ENCODE assay signal across 30 cellular contexts in the genomic region with DNA sequence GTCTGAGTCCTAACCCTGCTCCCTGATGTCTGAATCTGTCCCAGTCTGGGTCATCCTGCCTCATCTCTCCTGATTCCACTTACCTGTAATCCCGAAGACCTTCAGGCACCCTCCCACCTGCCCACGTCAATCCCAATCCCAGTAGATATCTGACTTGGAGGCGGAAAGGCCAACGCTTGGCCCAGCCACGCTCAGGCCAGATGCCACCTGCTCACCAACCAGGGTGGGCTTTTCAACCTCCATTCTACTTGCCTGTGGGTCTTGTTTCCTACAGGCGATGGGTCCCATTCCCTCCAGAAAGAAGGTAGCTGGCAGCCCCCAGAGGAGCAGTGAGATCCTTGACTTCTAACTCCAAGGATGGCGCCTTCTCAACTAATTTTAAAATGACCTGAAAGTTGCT. TPM values are rescaled to one million over a fixed set of nuclear protein-coding genes. Genes with fewer than 3 reads are reported as not detected.
DNase-seq lines count a peak whose midpoint lies in the region; ATAC-seq, FAIRE-seq and TF ChIP-seq lines count a peak whose summit lies in the region.
"Had no signal": no experiment of that assay in that cellular context is flagged by ENCODE, and none has a peak within 500 bp of the region (broad histone marks: within the 10 kb centered on the region; RNA-seq: fewer than 3 reads in every experiment).

No MANE protein-coding gene starts in this region.

- no peak overlapping the region for H3K4me3 Mint-ChIP-seq in activated naive CD4-positive, alpha-beta T cell treated with anti-CD3 and anti-CD28 coated beads, Interleukin-2, amount 50 U/mL, for 24 hours
- peak overlapping the region in 1 of 8 donors; percentile 1 for H3K4me3 Mint-ChIP-seq in naive B cell
- H3K4me3 Mint-ChIP-seq: activated naive CD4-positive, alpha-beta T cell treated with anti-CD3 and anti-CD28 coated beads for 36 hours had no signal

- in situ Hi-C loops in HepG2 (cut with HindIII; ENCODE audit: extremely low pct_ligation_motif_present, low pct_unique_long_range_greater_than_20kb) = no loop called here

- H3K4me3 ChIP-seq in body of pancreas (no peak overlapping the region), suprapubic skin (no peak overlapping the region), HepG2 (replicated peaks in 1 of 3; ENCODE audit: insufficient read depth in 1 of 3, low read depth in 2 of 3, low read length in 3 of 3) (no peak overlapping the region)
- H3K4me3 ChIP-seq: breast epithelium, colonic mucosa, Peyer's patch, psoas muscle, transverse colon had no signal

- H3K4me1 Mint-ChIP-seq in activated naive CD4-positive, alpha-beta T cell treated with anti-CD3 and anti-CD28 coated beads, Interleukin-2, amount 50 U/mL, for 24 hours = peaks cover 50% of the 10 kb centered on the region
- peaks cover 57 to 87% (median 59%) of the 10 kb centered on the region in 3 donors for H3K4me1 Mint-ChIP-seq in naive B cell

- CTCF ChIA-PET in HepG2 (lab: Yijun Ruan, JAX; ENCODE audit: low intra/inter-chr PET ratio, low total read pairs) = no interaction called here

- no peaks in the 10 kb centered on the region for H3K27me3 ChIP-seq in body of pancreas
- no peaks in the 10 kb centered on the region for H3K27me3 ChIP-seq in suprapubic skin
- H3K27me3 ChIP-seq in HepG2 (ENCODE audit: control insufficient read depth in 1 of 2, insufficient read depth in 2 of 2, low read length in 2 of 2) = no peaks in the 10 kb centered on the region
- H3K27me3 ChIP-seq: BE2C, breast epithelium, colonic mucosa, Peyer's patch, transverse colon had no signal

- no peak for TF ChIP-seq EP300 in suprapubic skin (IDR thresholded peaks at IDR 0.05)
- no peak for TF ChIP-seq EP300 in HepG2 (IDR thresholded peaks at IDR 0.05; ENCODE audit: low read depth in 2 of 2, low read length in 2 of 2)
- TF ChIP-seq EP300 in HepG2 (CRISPR knock-in tag; IDR thresholded peaks at IDR 0.05; ENCODE audit: borderline replicate concordance) = no peak

- POLR2A ChIA-PET in HepG2 (lab: Yijun Ruan, JAX) = no interaction called here

- H3K9me3 Mint-ChIP-seq in activated naive CD4-positive, alpha-beta T cell treated with anti-CD3 and anti-CD28 coated beads, Interleukin-2, amount 50 U/mL, for 24 hours = no peaks in the 10 kb centered on the region
- peaks cover 0 to 4% (median 0%) of the 10 kb centered on the region in 7 donors for H3K9me3 Mint-ChIP-seq in naive B cell
- H3K9me3 Mint-ChIP-seq: activated naive CD4-positive, alpha-beta T cell treated with anti-CD3 and anti-CD28 coated beads for 36 hours had no signal

- H3K36me3 ChIP-seq in body of pancreas (replicated peaks in 1 of 2; ENCODE audit: insufficient read depth in 1 of 2, low read depth in 2 of 2) = no peaks in the 10 kb centered on the region
- no peaks in the 10 kb centered on the region for H3K36me3 ChIP-seq in suprapubic skin
- H3K36me3 ChIP-seq in HepG2 (replicated peaks in 1 of 2; ENCODE audit: control insufficient read depth in 1 of 2, insufficient read depth in 2 of 2, low read length in 2 of 2) = peaks cover 0 to 7% of the 10 kb centered on the region in 2 experiments; a peak in 2 of 5 replicates
- H3K36me3 ChIP-seq: BE2C, breast epithelium, colonic mucosa, transverse colon had no signal

- peak overlapping the region; percentile 59 for H3K27ac Mint-ChIP-seq in activated naive CD4-positive, alpha-beta T cell treated with anti-CD3 and anti-CD28 coated beads, Interleukin-2, amount 50 U/mL, for 24 hours
- peak overlapping the region in 5 of 6 donors; percentile 47 to 90 (median 50) for H3K27ac Mint-ChIP-seq in naive B cell
- H3K27ac Mint-ChIP-seq: activated naive CD4-positive, alpha-beta T cell treated with anti-CD3 and anti-CD28 coated beads for 36 hours had no signal

- TF ChIP-seq CTCF in body of pancreas (IDR thresholded peaks at IDR 0.05) (no peak), suprapubic skin (IDR thresholded peaks at IDR 0.05) (no peak), HepG2 (CRISPR knock-in tag; IDR thresholded peaks at IDR 0.05) (no peak)

- no peak overlapping the region for H2AFZ ChIP-seq in HepG2 (ENCODE audit: low read length)

- no peak overlapping the region for H3K4me2 ChIP-seq in HepG2 (ENCODE audit: low read depth, low read length)

- H3K27me3 Mint-ChIP-seq in activated naive CD4-positive, alpha-beta T cell treated with anti-CD3 and anti-CD28 coated beads, Interleukin-2, amount 50 U/mL, for 24 hours = no peaks in the 10 kb centered on the region
- H3K27me3 Mint-ChIP-seq in naive B cell = no peaks in the 10 kb centered on the region

- FAIRE-seq in HepG2 (lab: Jason Lieb, UNC) = no peak

- DNase-seq in activated naive CD4-positive, alpha-beta T cell treated with anti-CD3 and anti-CD28 coated beads, Interleukin-2, amount 50 U/mL, for 16 hours = no peak
- DNase-seq in body of pancreas (no peak), naive B cell (no peak), suprapubic skin (ENCODE audit: low spot score in 2 of 2) (peak; percentile 40 to 63), HepG2 (ENCODE audit: low spot score) (no peak), H4 (ENCODE audit: low spot score) (no peak), mucosa of gallbladder (ENCODE audit: low spot score) (no peak)
- DNase-seq: activated CD4-positive, alpha-beta T cell treated with anti-CD3 and anti-CD28 coated beads for 48 hours; activated naive CD4-positive, alpha-beta T cell treated with anti-CD3 and anti-CD28 coated beads for 36 hours; activated T-cell treated with anti-CD3 and anti-CD28 coated beads, Interleukin-2, amount 50 U/mL, for 1 hour; BE2C; colonic mucosa; effector CD8-positive, alpha-beta T cell; mammary epithelial cell; NCI-H1694 treated with DMSO at 0.1 percent for 48 hours; NCI-H446; NCI-H748 treated with DMSO at 0.1 percent for 48 hours; nucleus accumbens; Peyer's patch; psoas muscle; SIG-M5; stimulated activated CD4-positive, alpha-beta T cell treated with anti-CD3 and anti-CD28 coated beads, Interleukin-12 subunit alpha, Interleukin-12 subunit beta, amount 100 ng/mL, for 4 hours; stimulated activated CD4-positive, alpha-beta T cell treated with anti-CD3 and anti-CD28 coated beads, Interleukin-4, amount 100 ng/mL, for 1 hour; T-helper 9 cell; transverse colon had no signal

- H3K36me3 Mint-ChIP-seq in activated naive CD4-positive, alpha-beta T cell treated with anti-CD3 and anti-CD28 coated beads, Interleukin-2, amount 50 U/mL, for 24 hours = peaks cover 19% of the 10 kb centered on the region
- H3K36me3 Mint-ChIP-seq in naive B cell = peaks cover 16 to 37% of the 10 kb centered on the region in 2 donors

- no peaks in the 10 kb centered on the region for H3K79me2 ChIP-seq in HepG2 (ENCODE audit: insufficient read depth, low read length)

- ATAC-seq in body of pancreas = no peak
- no peak for ATAC-seq in naive B cell (ENCODE audit: low read depth in 2 of 2)
- no peak for ATAC-seq in HepG2
- ATAC-seq: HCT116, psoas muscle, sciatic nerve had no signal

- BruUV-seq in HepG2 (replicated peaks; lab: Mats Ljungman, UMichigan) = no TSS peak

- peaks cover 40% of the 10 kb centered on the region for H3K4me1 ChIP-seq in body of pancreas
- no peaks in the 10 kb centered on the region for H3K4me1 ChIP-seq in suprapubic skin
- H3K4me1 ChIP-seq in HepG2 (ENCODE audit: insufficient read depth, low read length) = peaks cover 12% of the 10 kb centered on the region
- H3K4me1 ChIP-seq: BE2C, breast epithelium, colonic mucosa, transverse colon had no signal

- TF ChIP-seq POLR2A in body of pancreas (IDR thresholded peaks at IDR 0.05) (no peak), suprapubic skin (IDR thresholded peaks at IDR 0.05) (no peak), HepG2 (IDR thresholded peaks at IDR 0.05; ENCODE audit: insufficient read depth in 1 of 2, low read depth in 2 of 2, low read length in 2 of 2) (no peak)

- H3K9ac ChIP-seq in HepG2 (ENCODE audit: insufficient read depth, low read depth, low read length) = no peak overlapping the region

- H4K20me1 ChIP-seq in HepG2 (ENCODE audit: insufficient read depth, low read length) = no peaks in the 10 kb centered on the region

- no peak for TF ChIP-seq RAD21 in HepG2 (CRISPR knock-in tag; IDR thresholded peaks at IDR 0.05)

- H3K9me3 ChIP-seq in body of pancreas (no peaks in the 10 kb centered on the region), suprapubic skin (no peaks in the 10 kb centered on the region), HepG2 (ENCODE audit: low read length) (no peaks in the 10 kb centered on the region)
- H3K9me3 ChIP-seq: BE2C, breast epithelium, colonic mucosa, Peyer's patch, psoas muscle, transverse colon had no signal

- H3K27ac ChIP-seq in body of pancreas = peak overlapping the region; percentile 50 to 80 (median 57)
- no peak overlapping the region for H3K27ac ChIP-seq in suprapubic skin
- no peak overlapping the region for H3K27ac ChIP-seq in HepG2 (ENCODE audit: extremely low read length, insufficient read depth, low read length)
- H3K27ac ChIP-seq: breast epithelium, colonic mucosa, epithelial cell of prostate, Peyer's patch, psoas muscle, transverse colon had no signal

- WGBS in body of pancreas, 2 donors = 68 to 71% methylated on average over 4 to 7 of the region's 7 CpGs
- 100% methylated on average over 7 of the region's 7 CpGs for WGBS in suprapubic skin
- 100% methylated on average over 7 of the region's 7 CpGs for WGBS in HepG2 (ENCODE audit: low lambda C conversion rate)

- intact Hi-C loops in body of pancreas (cut with DNase I) = no loop called here
- intact Hi-C loops in HepG2 (cut with micrococcal nuclease; ENCODE audit: unreplicated experiment) = loop anchor here (5.0 kb wide), 1 partner anchor 58 kb away; the partner anchor contains the start of gene INPP5D

RNA-seq across cellular contexts. Expression of gene INPP5D, which starts 59.7 kb away (rescaled TPM):
- 1 to 10 TPM in 1 of 2 donors, under 1 TPM in 1; 0.99 to 8.8 TPM for total RNA-seq in body of pancreas
- 100 to 1,000 TPM in 4 of 6 donors, 10 to 100 TPM in 2; 56.8 to 230 (median 102) TPM for polyA plus RNA-seq in naive B cell (ENCODE audit: low read depth in 6 of 6)
- total RNA-seq in suprapubic skin = 10 to 100 TPM in 2 of 4 donors, 1 to 10 TPM in 2; 6.5 to 18.7 (median 11.5) TPM
- 17.7 and 18.0 TPM in 2 replicates for total RNA-seq in HepG2 (2016; rRNA removed; fragmentation: Illumina TruSeq; extraction: Trizol)
- 4.6 and 5.5 TPM in 2 replicates for total RNA-seq in HepG2 (2016; cell fraction: cytosol; rRNA removed; fragmentation: Illumina TruSeq; extraction: Trizol; ENCODE audit: low read depth)
- total RNA-seq in HepG2 (2016; cell fraction: insoluble cytoplasmic fraction; rRNA removed; fragmentation: Illumina TruSeq; extraction: Trizol) = 15.5 and 19.4 TPM in 2 replicates
- total RNA-seq in HepG2 (2016; cell fraction: membrane; rRNA removed; fragmentation: Illumina TruSeq; extraction: Trizol) = 12.4 TPM in 2 replicates
- total RNA-seq in HepG2 (2016; cell fraction: nucleus; rRNA removed; fragmentation: Illumina TruSeq; extraction: Trizol) = 15.5 and 17.7 TPM in 2 replicates
- 16.1 and 16.7 TPM in 2 replicates for polyA plus RNA-seq in HepG2 (2011; rRNA removed)
- polyA plus RNA-seq in HepG2 (2011; cell fraction: cytosol; rRNA removed) = 7.7 and 8.6 TPM in 2 replicates
- polyA plus RNA-seq in HepG2 (2011; cell fraction: nucleus; rRNA removed) = 55.2 and 72.1 TPM in 2 replicates
- polyA plus RNA-seq in HepG2 (2012) = 36.4 and 42.1 TPM in 2 replicates
- polyA plus RNA-seq in HepG2 (2016; cell fraction: cytosol; fragmentation: Illumina TruSeq; extraction: Trizol; ENCODE audit: low read depth) = 2.5 and 2.6 TPM in 2 replicates
- polyA plus RNA-seq in HepG2 (2016; cell fraction: insoluble cytoplasmic fraction; fragmentation: Illumina TruSeq; extraction: Trizol; ENCODE audit: low read depth) = 16.3 and 21.7 TPM in 2 replicates
- 8.3 and 8.6 TPM in 2 replicates for polyA plus RNA-seq in HepG2 (2016; cell fraction: membrane; fragmentation: Illumina TruSeq; extraction: Trizol; ENCODE audit: low read depth)
- 28.7 and 30.7 TPM in 2 replicates for polyA plus RNA-seq in HepG2 (2016; cell fraction: nucleus; fragmentation: Illumina TruSeq; extraction: Trizol; ENCODE audit: insufficient read depth, low read depth)
- polyA minus RNA-seq in HepG2 (2011; rRNA and poly(A)+ RNA removed; ENCODE audit: low replicate concordance) = 0.09 and 29.9 TPM in 2 replicates
- polyA minus RNA-seq in HepG2 (2011; cell fraction: cytosol; rRNA and poly(A)+ RNA removed) = 15.4 and 25.3 TPM in 2 replicates
- polyA minus RNA-seq in HepG2 (2011; cell fraction: nucleus; rRNA and poly(A)+ RNA removed) = 36.4 and 40.5 TPM in 2 replicates
- total RNA-seq in H4 (2014; rRNA removed; shearing (Covaris generic)) = 0.46 TPM in 1 of 2 replicates, not detected in the other
- 30.4 TPM for total RNA-seq in mucosa of gallbladder

Comparison
In these comparisons a context has a peak if more than half of its experiments do, and no peak if none do; other contexts are left out.
1. DNase-seq: peak in suprapubic skin (2 of 2); none in activated naive CD4-positive, alpha-beta T cell treated with anti-CD3 and anti-CD28 coated beads, Interleukin-2, amount 50 U/mL, for 16 hours (single experiment), body of pancreas (0 of 4), naive B cell (single experiment), HepG2 (single experiment), H4 (single experiment) and mucosa of gallbladder (single experiment).
2. H3K27ac ChIP-seq: peak in body of pancreas (4 of 4); none in suprapubic skin (single experiment) and HepG2 (single experiment).